ENCODE assay signal across 1 cellular context in the genomic region with DNA sequence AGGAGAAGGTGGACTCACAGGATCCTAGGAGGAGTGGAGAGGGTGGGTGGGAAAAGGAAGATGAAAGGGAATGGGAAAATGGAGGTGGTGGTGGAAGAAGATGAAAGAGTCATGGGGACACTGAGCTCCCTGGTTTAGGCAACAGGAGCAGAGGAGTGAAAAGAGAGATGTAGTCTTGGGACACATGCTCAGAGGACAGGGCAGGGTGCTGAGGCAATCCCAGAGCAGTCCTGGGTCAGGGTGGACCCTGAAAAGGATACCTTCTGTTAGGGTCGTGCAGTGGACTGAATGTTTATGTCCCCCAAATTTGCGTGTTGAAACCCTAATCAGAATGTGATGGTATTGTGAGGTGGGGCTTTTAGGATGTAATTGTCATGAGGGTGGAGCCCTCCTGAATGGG.
TF ChIP-seq lines count a peak whose summit lies in the region.

No MANE protein-coding gene starts in this region.

TF ChIP-seq in HepG2, 621 proteins besides CTCF, POLR2A, EP300 and RAD21 (continued from another document):
- TF ChIP-seq, protein P1, sequence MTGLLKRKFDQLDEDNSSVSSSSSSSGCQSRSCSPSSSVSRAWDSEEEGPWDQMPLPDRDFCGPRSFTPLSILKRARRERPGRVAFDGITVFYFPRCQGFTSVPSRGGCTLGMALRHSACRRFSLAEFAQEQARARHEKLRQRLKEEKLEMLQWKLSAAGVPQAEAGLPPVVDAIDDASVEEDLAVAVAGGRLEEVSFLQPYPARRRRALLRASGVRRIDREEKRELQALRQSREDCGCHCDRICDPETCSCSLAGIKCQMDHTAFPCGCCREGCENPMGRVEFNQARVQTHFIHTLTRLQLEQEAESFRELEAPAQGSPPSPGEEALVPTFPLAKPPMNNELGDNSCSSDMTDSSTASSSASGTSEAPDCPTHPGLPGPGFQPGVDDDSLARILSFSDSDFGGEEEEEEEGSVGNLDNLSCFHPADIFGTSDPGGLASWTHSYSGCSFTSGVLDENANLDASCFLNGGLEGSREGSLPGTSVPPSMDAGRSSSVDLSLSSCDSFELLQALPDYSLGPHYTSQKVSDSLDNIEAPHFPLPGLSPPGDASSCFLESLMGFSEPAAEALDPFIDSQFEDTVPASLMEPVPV (CRISPR knock-in tag; IDR thresholded peaks at IDR 0.05): no peak
- TF ChIP-seq PCBP1 (IDR thresholded peaks at IDR 0.05; ENCODE audit: borderline replicate concordance, low read depth, low read length): no peak
